9 cellular contexts compared by ENCODE assay signal in the genomic region with DNA sequence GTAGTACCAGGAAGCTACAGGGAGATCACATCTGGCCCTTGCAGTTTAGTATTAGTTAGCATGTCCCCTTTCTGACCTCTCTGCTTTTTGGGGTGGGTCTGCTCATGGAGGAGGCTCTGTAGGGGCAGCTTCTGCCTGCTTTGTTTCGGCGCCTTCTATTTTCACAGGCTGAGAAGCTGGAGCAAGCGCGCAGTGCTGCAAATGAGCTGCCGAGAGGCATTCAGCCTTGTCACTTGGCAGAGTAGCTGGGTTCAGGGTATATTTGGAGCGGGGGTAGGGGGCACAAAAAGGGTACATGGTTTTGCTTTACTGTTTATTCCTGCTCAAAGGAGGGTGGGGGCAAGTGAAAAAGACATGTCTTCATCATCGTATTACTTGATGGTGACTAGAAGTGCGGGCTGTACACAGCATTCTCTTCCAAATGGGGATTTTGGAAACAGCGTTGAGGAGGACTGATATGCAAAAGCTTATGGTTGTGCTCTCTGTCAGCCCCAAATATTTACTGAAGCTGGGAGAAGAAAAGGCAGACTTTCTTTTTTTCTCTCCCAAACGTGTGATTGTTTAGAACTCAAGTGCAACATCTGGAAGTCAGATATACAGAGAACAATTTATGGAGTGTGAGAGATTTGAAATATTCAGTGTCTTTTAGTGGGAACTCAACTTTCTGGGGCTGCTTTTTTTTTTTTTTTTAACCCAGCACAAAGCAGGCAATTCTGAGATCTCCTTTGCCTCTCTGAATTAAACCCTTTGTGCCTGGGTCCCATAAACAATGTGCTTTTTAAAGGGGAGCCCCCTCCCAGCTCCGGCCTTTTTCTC.
A peak's percentile ranks its signal among the peaks of the same experiment; 100 is the strongest.
DNase-seq lines count a peak whose midpoint lies in the region; ATAC-seq and TF ChIP-seq lines count a peak whose summit lies in the region.
"Had no signal": no experiment of that assay in that cellular context is flagged by ENCODE, and none has a peak within 500 bp of the region (broad histone marks: within the 10 kb centered on the region; RNA-seq: fewer than 3 reads in every experiment).

No MANE protein-coding gene starts in this region.

- H3K4me3 ChIP-seq in right lobe of liver, result peak overlapping the region in 1 of 3 donors; percentile 41

- no peak for TF ChIP-seq POLR2A in right lobe of liver (IDR thresholded peaks at IDR 0.05)

- H3K4me1 ChIP-seq in right lobe of liver, result peaks cover 0 to 5% (median 0%) of the 10 kb centered on the region in 4 donors

- no peaks in the 10 kb centered on the region for H3K36me3 ChIP-seq in right lobe of liver

- H3K27ac ChIP-seq in angular gyrus (ENCODE audit: low read depth, low read length), result peak overlapping the region; percentile 83
- H3K27ac ChIP-seq in right lobe of liver, result peak overlapping the region; percentile 26 to 82 (median 55)
- H3K27ac ChIP-seq in temporal lobe (ENCODE audit: low read depth, low read length), result peak overlapping the region; percentile 46
- H3K27ac ChIP-seq: VCaP had no signal

- H3K27ac Mint-ChIP-seq in activated naive CD4-positive, alpha-beta T cell treated with anti-CD3 and anti-CD28 coated beads, Interleukin-2, amount 50 U/mL, for 72 hours, result peak overlapping the region in 1 of 2 donors; percentile 88

- peak; percentile 48 for DNase-seq in activated CD4-positive, CD25-positive, alpha-beta regulatory T cell treated with anti-CD3 and anti-CD28 coated beads, Interleukin-2, amount 50 U/mL, for 72 hours
- DNase-seq in right lobe of liver, result no peak
- DNase-seq in left lobe of liver (ENCODE audit: low spot score), result no peak
- no peak for DNase-seq in NCI-H1436 treated with DMSO at 0.1 percent for 48 hours (lab: John Stamatoyannopoulos, UW)
- no peak for DNase-seq in activated naive CD4-positive, alpha-beta T cell treated with anti-CD3 and anti-CD28 coated beads, Interleukin-2, amount 50 U/mL, for 72 hours (ENCODE audit: low spot score in 2 of 2)

- no peak for ATAC-seq in activated CD4-positive, CD25-positive, alpha-beta regulatory T cell treated with anti-CD3 and anti-CD28 coated beads, Interleukin-2, amount 50 U/mL, for 24 hours
- ATAC-seq in right lobe of liver (no peak), left lobe of liver (no peak)
- no peak for ATAC-seq in activated naive CD4-positive, alpha-beta T cell treated with anti-CD3 and anti-CD28 coated beads, Interleukin-2, amount 50 U/mL, for 72 hours

- no peaks in the 10 kb centered on the region for H3K27me3 ChIP-seq in right lobe of liver

- WGBS in right lobe of liver (ENCODE audit: insufficient coverage, low coverage, low lambda C conversion rate, missing lambda C conversion rate), result 7% methylated on average over 11 of the region's 11 CpGs

- no peak for TF ChIP-seq CTCF in right lobe of liver (IDR thresholded peaks at IDR 0.05)

- H3K36me3 Mint-ChIP-seq in activated naive CD4-positive, alpha-beta T cell treated with anti-CD3 and anti-CD28 coated beads, Interleukin-2, amount 50 U/mL, for 72 hours, result peaks cover 18 to 34% of the 10 kb centered on the region in 2 donors

- intact Hi-C loops in right lobe of liver (cut with DNase I), result no loop called here

- no peaks in the 10 kb centered on the region for H3K9me3 ChIP-seq in right lobe of liver

- H3K9me3 Mint-ChIP-seq in activated naive CD4-positive, alpha-beta T cell treated with anti-CD3 and anti-CD28 coated beads, Interleukin-2, amount 50 U/mL, for 72 hours, result peaks cover 0 to 6% of the 10 kb centered on the region in 2 donors
